Comparison of ENCODE assay signal across 9 cellular contexts in genomic region chr11:131425285-131425684, GRCh38. TPM values are rescaled to one million over a fixed set of nuclear protein-coding genes. Genes with fewer than 3 reads are reported as not detected.
"Had no signal": no experiment of that assay in that cellular context is flagged by ENCODE, and none has a peak within 500 bp of the region (broad histone marks: within the 10 kb centered on the region; RNA-seq: fewer than 3 reads in every experiment).

No MANE protein-coding gene starts in this region.

- H3K4me2 ChIP-seq: GM23338 had no signal

- FAIRE-seq: H1, H54, HTR-8/SVneo had no signal

- H2AFZ ChIP-seq: GM23338 had no signal

- ATAC-seq: GM23338 had no signal

- H3K4me3 ChIP-seq: GM23338 had no signal

- DNase-seq: H9, HCEC 1CT, KBM-7 had no signal

RNA-seq across cellular contexts. Expression of gene NTM, which starts 54.9 kb away (rescaled TPM):
- total RNA-seq: HT-29 had no signal
- polyA plus RNA-seq: IgD-negative memory B cell had no signal
